ENCODE assay signal across 8 cellular contexts in genomic region chr1:221839794-221840395, GRCh38.
DNase-seq lines count a peak whose midpoint lies in the region; ATAC-seq, FAIRE-seq and TF ChIP-seq lines count a peak whose summit lies in the region.

No MANE protein-coding gene starts in this region.

- in situ Hi-C loops in GM13976 (cut with MboI; ENCODE audit: low sequenced_read_pairs, unreplicated experiment), result no loop called here

- ATAC-seq in HG02678 (IDR thresholded peaks at IDR 0.05; ENCODE audit: unreplicated experiment), result peak; percentile 86

- TF ChIP-seq CTCF in GM13976 (IDR thresholded peaks at IDR 0.05; ENCODE audit: borderline replicate concordance, control extremely low read depth, extremely low read depth, insufficient read depth, missing control alignments), result no peak
- TF ChIP-seq CTCF in kidney epithelial cell (IDR thresholded peaks at IDR 0.05; ENCODE audit: insufficient read depth, low read length, poor library complexity, severe bottlenecking), result no peak

- H3K27me3 ChIP-seq in kidney epithelial cell (ENCODE audit: control insufficient read depth, insufficient read depth, low read length), result no peaks in the 10 kb centered on the region

- H3K36me3 ChIP-seq in kidney epithelial cell (ENCODE audit: control insufficient read depth, insufficient read depth, low read length), result peaks cover 1% of the 10 kb centered on the region

- H3K4me3 ChIP-seq in kidney epithelial cell (ENCODE audit: low read depth, low read length), result no peak overlapping the region

- DNase-seq in GM13976 (ENCODE audit: low spot score) (peak; percentile 21), RCC 7860 (ENCODE audit: low spot score) (peak; percentile 100), kidney epithelial cell (ENCODE audit: low read depth) (peak; percentile 83), Ammon's horn (ENCODE audit: low spot score) (no peak), iPS-NIHi7 (ENCODE audit: extremely low spot score) (no peak)
- DNase-seq in activated naive CD4-positive, alpha-beta T cell treated with Interleukin-2 at 50 U/mL for 16 hours, result peak; percentile 85
- DNase-seq in stimulated activated CD8-positive, alpha-beta memory T cell treated with anti-CD3 and anti-CD28 coated beads, Interleukin-4, amount 100 ng/mL, for 24 hours (ENCODE audit: low read depth), result peak; percentile 74

- peak; percentile 98 for FAIRE-seq in RCC 7860 (lab: Jason Lieb, UNC)

Comparison
In these comparisons a context has a peak if more than half of its experiments do, and no peak if none do; other contexts are left out.
1. DNase-seq: peak in GM13976 (single experiment), RCC 7860 (single experiment), activated naive CD4-positive, alpha-beta T cell treated with Interleukin-2 at 50 U/mL for 16 hours (single experiment), kidney epithelial cell (single experiment) and stimulated activated CD8-positive, alpha-beta memory T cell treated with anti-CD3 and anti-CD28 coated beads, Interleukin-4, amount 100 ng/mL, for 24 hours (single experiment); none in Ammon's horn (single experiment) and iPS-NIHi7 (single experiment).